Comparison of ENCODE assay signal across 28 cellular contexts in the genomic region with DNA sequence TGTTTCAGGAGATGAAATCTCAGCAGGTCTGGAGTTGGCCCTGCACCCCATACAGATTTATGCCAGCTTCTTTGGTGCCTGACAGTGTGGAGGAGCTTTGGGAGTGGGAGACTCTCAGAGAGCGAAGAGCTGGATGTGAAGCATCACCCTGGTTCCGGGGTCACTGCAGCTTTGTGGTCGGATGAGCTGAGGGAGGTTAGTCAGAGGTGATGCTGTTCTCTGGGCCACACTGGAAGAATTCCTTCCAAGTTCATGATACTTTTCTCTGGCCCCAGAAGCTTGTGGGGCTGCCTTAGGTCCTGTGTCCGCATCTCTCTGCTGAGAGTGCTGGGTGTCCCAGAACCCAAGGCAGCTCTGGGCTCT.
DNase-seq lines count a peak whose midpoint lies in the region; ATAC-seq, FAIRE-seq and TF ChIP-seq lines count a peak whose summit lies in the region.
"Had no signal": no experiment of that assay in that cellular context is flagged by ENCODE, and none has a peak within 500 bp of the region (broad histone marks: within the 10 kb centered on the region; RNA-seq: fewer than 3 reads in every experiment).

No MANE protein-coding gene starts in this region.

- TF ChIP-seq CTCF in HFFc6 (IDR thresholded peaks at IDR 0.05) (no peak), brain microvascular endothelial cell (IDR thresholded peaks at IDR 0.05; ENCODE audit: low read depth, low read length, missing control alignments) (no peak), prostate gland (IDR thresholded peaks at IDR 0.05) (no peak), tibial artery (IDR thresholded peaks at IDR 0.05) (no peak)

- H3K27me3 Mint-ChIP-seq in HFFc6 (ENCODE audit: insufficient read depth), result no peaks in the 10 kb centered on the region; the same call in 1 of the 2 replicates

- peak; percentile 32 for DNase-seq in AG08395 (ENCODE audit: low spot score)
- DNase-seq in HFFc6, result peak; percentile 36
- peak; percentile 61 for DNase-seq in brain microvascular endothelial cell
- peak; percentile 42 for DNase-seq in left kidney (ENCODE audit: low read depth, low spot score)
- DNase-seq in prostate gland (ENCODE audit: low spot score), result no peak
- DNase-seq in tibial artery, result no peak
- DNase-seq in GM19239 (ENCODE audit: insufficient read length, low spot score), result no peak
- DNase-seq: activated CD4-positive, CD25-positive, alpha-beta regulatory T cell treated with anti-CD3 and anti-CD28 coated beads, Interleukin-2, amount 50 U/mL, for 72 hours; activated CD8-positive, alpha-beta T cell treated with anti-CD3 and anti-CD28 coated beads, Interleukin-2, amount 10 ng/mL, durations not matched to agents 7 days and 5 days; activated effector memory CD4-positive, alpha-beta T cell treated with Interleukin-2 at 50 U/mL for 16 hours; activated naive CD8-positive, alpha-beta T cell treated with anti-CD3 and anti-CD28 coated beads, Interleukin-2, amount 50 U/mL, for 24 hours; activated T-cell treated with anti-CD3 and anti-CD28 coated beads for 4 hours; DMS53; effector memory CD4-positive, alpha-beta T cell; mammary epithelial cell; NCI-H2081 treated with DMSO at 0.1 percent for 48 hours; occipital lobe; PC-3; SHP77 treated with DMSO at 0.1 percent for 48 hours; stimulated activated CD4-positive, alpha-beta T cell treated with anti-CD3 and anti-CD28 coated beads, Interleukin-4, amount 100 ng/mL, for 1 hour; stimulated activated naive B cell treated with anti-CD40 and anti-IgM and Interleukin-4, amounts not matched to agents 10 μg/mL and 1 μg/mL and 100 μg/mL, for 72 hours had no signal

- 89% methylated on average over 4 of the region's 4 CpGs for WGBS in prostate gland

- H3K36me3 Mint-ChIP-seq in HFFc6 (ENCODE audit: low read depth), result peaks cover 4% of the 10 kb centered on the region; the same call in 1 of the 2 replicates
- H3K36me3 Mint-ChIP-seq: stimulated activated naive B cell treated with anti-CD40 and anti-IgM and Interleukin-4, amounts not matched to agents 10 μg/mL and 1 μg/mL and 100 μg/mL, for 72 hours had no signal

- H3K27ac ChIP-seq in brain microvascular endothelial cell, result peak overlapping the region; percentile 12
- no peak overlapping the region for H3K27ac ChIP-seq in prostate gland
- no peak overlapping the region for H3K27ac ChIP-seq in tibial artery
- H3K27ac ChIP-seq: breast epithelium, right atrium auricular region, suprapubic skin had no signal

- H3K9me3 ChIP-seq in prostate gland (no peaks in the 10 kb centered on the region), tibial artery (no peaks in the 10 kb centered on the region)
- H3K9me3 ChIP-seq: breast epithelium, right atrium auricular region, suprapubic skin had no signal

- no peak overlapping the region for H3K4me3 Mint-ChIP-seq in HFFc6
- H3K4me3 Mint-ChIP-seq: activated CD8-positive, alpha-beta T cell treated with anti-CD3 and anti-CD28 coated beads, Interleukin-2, amount 10 ng/mL, durations not matched to agents 7 days and 5 days; activated naive CD8-positive, alpha-beta T cell treated with anti-CD3 and anti-CD28 coated beads, Interleukin-2, amount 50 U/mL, for 24 hours; stimulated activated naive B cell treated with anti-CD40 and anti-IgM and Interleukin-4, amounts not matched to agents 10 μg/mL and 1 μg/mL and 100 μg/mL, for 72 hours had no signal

- H3K4me3 ChIP-seq in brain microvascular endothelial cell (ENCODE audit: low read depth, low read length) (no peak overlapping the region), prostate gland (no peak overlapping the region), tibial artery (no peak overlapping the region)
- H3K4me3 ChIP-seq: breast epithelium, right atrium auricular region, suprapubic skin had no signal

- H3K36me3 ChIP-seq in brain microvascular endothelial cell (replicated peaks) (no peaks in the 10 kb centered on the region), prostate gland (no peaks in the 10 kb centered on the region), tibial artery (no peaks in the 10 kb centered on the region)
- H3K36me3 ChIP-seq: breast epithelium, right atrium auricular region, suprapubic skin had no signal

- ATAC-seq in GM18861 (IDR thresholded peaks at IDR 0.05; ENCODE audit: unreplicated experiment), result no peak
- ATAC-seq: activated CD8-positive, alpha-beta T cell treated with anti-CD3 and anti-CD28 coated beads, Interleukin-2, amount 10 ng/mL, durations not matched to agents 7 days and 5 days; activated naive CD8-positive, alpha-beta T cell treated with anti-CD3 and anti-CD28 coated beads, Interleukin-2, amount 50 U/mL, for 24 hours; HCT116; PC-3; stimulated activated naive B cell treated with anti-CD40 and anti-IgM and Interleukin-4, amounts not matched to agents 10 μg/mL and 1 μg/mL and 100 μg/mL, for 72 hours had no signal

- no peaks in the 10 kb centered on the region for H3K9me3 Mint-ChIP-seq in HFFc6
- H3K9me3 Mint-ChIP-seq: activated naive CD8-positive, alpha-beta T cell treated with anti-CD3 and anti-CD28 coated beads, Interleukin-2, amount 50 U/mL, for 24 hours; stimulated activated naive B cell treated with anti-CD40 and anti-IgM and Interleukin-4, amounts not matched to agents 10 μg/mL and 1 μg/mL and 100 μg/mL, for 72 hours had no signal

- peak overlapping the region; percentile 85 for H3K27ac Mint-ChIP-seq in HFFc6
- H3K27ac Mint-ChIP-seq: activated CD8-positive, alpha-beta T cell treated with anti-CD3 and anti-CD28 coated beads, Interleukin-2, amount 10 ng/mL, durations not matched to agents 7 days and 5 days; activated naive CD8-positive, alpha-beta T cell treated with anti-CD3 and anti-CD28 coated beads, Interleukin-2, amount 50 U/mL, for 24 hours; stimulated activated naive B cell treated with anti-CD40 and anti-IgM and Interleukin-4, amounts not matched to agents 10 μg/mL and 1 μg/mL and 100 μg/mL, for 72 hours had no signal

- no peak for TF ChIP-seq POLR2A in prostate gland (IDR thresholded peaks at IDR 0.05)

- intact Hi-C loops in prostate gland (cut with DNase I) (no loop called here), tibial artery (cut with DNase I; ENCODE audit: low total_unique reads) (no loop called here)

- H3K4me1 ChIP-seq in prostate gland (replicated peaks) (no peaks in the 10 kb centered on the region), tibial artery (no peaks in the 10 kb centered on the region)
- H3K4me1 ChIP-seq: breast epithelium, right atrium auricular region, suprapubic skin had no signal

- in situ Hi-C loops in brain microvascular endothelial cell (cut with HindIII; ENCODE audit: low pct_ligation_motif_present, low sequenced_read_pairs), result no loop called here

- H3K27me3 ChIP-seq in brain microvascular endothelial cell (replicated peaks) (no peaks in the 10 kb centered on the region), prostate gland (replicated peaks; ENCODE audit: insufficient read depth) (peaks cover 3% of the 10 kb centered on the region), tibial artery (peaks cover 0 to 20% of the 10 kb centered on the region in 2 donors)
- H3K27me3 ChIP-seq: breast epithelium, right atrium auricular region had no signal

- peaks cover 58% of the 10 kb centered on the region for H3K4me1 Mint-ChIP-seq in HFFc6 (ENCODE audit: low read depth)
- H3K4me1 Mint-ChIP-seq: activated naive CD8-positive, alpha-beta T cell treated with anti-CD3 and anti-CD28 coated beads, Interleukin-2, amount 50 U/mL, for 24 hours; stimulated activated naive B cell treated with anti-CD40 and anti-IgM and Interleukin-4, amounts not matched to agents 10 μg/mL and 1 μg/mL and 100 μg/mL, for 72 hours had no signal

- no peak for FAIRE-seq in GM19239 (lab: Jason Lieb, UNC)
- FAIRE-seq: colon, urothelium cell line had no signal

Comparison
In these comparisons a context has a peak if more than half of its experiments do, and no peak if none do; other contexts are left out.
1. DNase-seq: peak in AG08395 (single experiment), HFFc6 (single experiment), brain microvascular endothelial cell (single experiment) and left kidney (single experiment); none in prostate gland (single experiment), tibial artery (0 of 2) and GM19239 (single experiment).